ENCODE assay signal across 24 cellular contexts in the genomic region with DNA sequence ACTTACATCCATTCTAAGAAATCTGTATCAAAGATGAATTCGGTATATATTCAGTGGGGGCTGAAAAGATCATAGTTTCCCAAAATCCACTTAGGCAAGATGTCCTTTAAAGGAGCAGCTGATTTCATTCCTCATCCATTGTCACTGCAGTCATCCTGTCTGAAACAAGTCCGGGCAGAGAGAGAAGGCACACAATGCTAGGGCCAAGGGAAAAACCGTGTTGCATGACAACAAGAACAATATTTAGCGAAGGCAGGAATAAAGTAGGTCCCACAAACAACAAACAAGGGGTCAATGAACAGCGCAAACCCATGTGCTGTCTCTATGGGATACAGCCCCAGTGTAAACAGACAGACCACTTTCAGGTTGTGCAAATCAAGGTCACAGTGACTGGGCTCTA. TPM values are rescaled to one million over a fixed set of nuclear protein-coding genes. Genes with fewer than 3 reads are reported as not detected.
"Had no signal": no experiment of that assay in that cellular context is flagged by ENCODE, and none has a peak within 500 bp of the region (broad histone marks: within the 10 kb centered on the region; RNA-seq: fewer than 3 reads in every experiment).

No MANE protein-coding gene starts in this region.

- H3K9me3 ChIP-seq: esophagus muscularis mucosa, gastrocnemius medialis, testis, uterus had no signal

- FAIRE-seq: small intestine had no signal

- H3K27ac ChIP-seq: esophagus muscularis mucosa, gastrocnemius medialis, testis, uterus, VCaP had no signal

- DNase-seq: activated CD4-positive, alpha-beta T cell treated with anti-CD3 and anti-CD28 coated beads, Interleukin-2, amount 10 ng/mL, durations not matched to agents 7 days and 5 days; activated CD4-positive, CD25-positive, alpha-beta regulatory T cell treated with anti-CD3 and anti-CD28 coated beads, Interleukin-2, amount 50 U/mL, for 72 hours; activated CD8-positive, alpha-beta memory T cell treated with anti-CD3 and anti-CD28 coated beads, Interleukin-2, amount 10 ng/mL, durations not matched to agents 7 days and 5 days; activated CD8-positive, alpha-beta T cell treated with anti-CD3 and anti-CD28 coated beads for 36 hours; activated effector memory CD4-positive, alpha-beta T cell treated with anti-CD3 and anti-CD28 coated beads, Interleukin-2, amount 50 U/mL, for 16 hours; activated naive CD4-positive, alpha-beta T cell treated with anti-CD3 and anti-CD28 coated beads, Interleukin-2, amount 10 ng/mL, durations not matched to agents 7 days and 5 days; activated T-cell treated with anti-CD3 and anti-CD28 coated beads for 4 hours; amygdala; effector memory CD4-positive, alpha-beta T cell; gastrocnemius medialis; hippocampal formation; left ventricle myocardium superior; small intestine; stimulated activated CD4-positive, alpha-beta T cell treated with anti-CD3 and anti-CD28 coated beads, Interleukin-15, amount 100 ng/mL, for 24 hours; stimulated activated naive CD4-positive, alpha-beta T cell; testis; trophoblast cell; uterus had no signal

- H3K27me3 ChIP-seq: esophagus muscularis mucosa, testis, uterus had no signal

- H3K9me3 Mint-ChIP-seq: activated CD4-positive, alpha-beta T cell treated with anti-CD3 and anti-CD28 coated beads, Interleukin-2, amount 10 ng/mL, durations not matched to agents 7 days and 5 days; activated CD8-positive, alpha-beta T cell treated with anti-CD3 and anti-CD28 coated beads for 36 hours; activated naive CD4-positive, alpha-beta T cell treated with anti-CD3 and anti-CD28 coated beads, Interleukin-2, amount 10 ng/mL, durations not matched to agents 7 days and 5 days; memory B cell; neural crest cell had no signal

- H3K4me3 ChIP-seq: esophagus muscularis mucosa, gastrocnemius medialis, testis, uterus had no signal

- H3K4me3 Mint-ChIP-seq: activated CD4-positive, alpha-beta T cell treated with anti-CD3 and anti-CD28 coated beads, Interleukin-2, amount 10 ng/mL, durations not matched to agents 7 days and 5 days; activated CD8-positive, alpha-beta memory T cell treated with anti-CD3 and anti-CD28 coated beads, Interleukin-2, amount 10 ng/mL, durations not matched to agents 7 days and 5 days; activated CD8-positive, alpha-beta T cell treated with anti-CD3 and anti-CD28 coated beads for 36 hours; activated naive CD4-positive, alpha-beta T cell treated with anti-CD3 and anti-CD28 coated beads, Interleukin-2, amount 10 ng/mL, durations not matched to agents 7 days and 5 days; memory B cell; neural crest cell had no signal

- H3K4me1 ChIP-seq: gastrocnemius medialis, testis, uterus had no signal

- ATAC-seq: activated CD8-positive, alpha-beta memory T cell treated with anti-CD3 and anti-CD28 coated beads, Interleukin-2, amount 10 ng/mL, durations not matched to agents 7 days and 5 days; activated CD8-positive, alpha-beta T cell treated with anti-CD3 and anti-CD28 coated beads for 36 hours; gastrocnemius medialis; left ventricle myocardium superior; sciatic nerve had no signal

- H3K36me3 Mint-ChIP-seq: activated CD8-positive, alpha-beta memory T cell treated with anti-CD3 and anti-CD28 coated beads, Interleukin-2, amount 10 ng/mL, durations not matched to agents 7 days and 5 days; activated naive CD4-positive, alpha-beta T cell treated with anti-CD3 and anti-CD28 coated beads, Interleukin-2, amount 10 ng/mL, durations not matched to agents 7 days and 5 days; memory B cell had no signal

- H3K36me3 ChIP-seq: esophagus muscularis mucosa, gastrocnemius medialis, uterus had no signal

- H3K4me1 Mint-ChIP-seq: activated CD4-positive, alpha-beta T cell treated with anti-CD3 and anti-CD28 coated beads, Interleukin-2, amount 10 ng/mL, durations not matched to agents 7 days and 5 days; activated CD8-positive, alpha-beta memory T cell treated with anti-CD3 and anti-CD28 coated beads, Interleukin-2, amount 10 ng/mL, durations not matched to agents 7 days and 5 days; activated naive CD4-positive, alpha-beta T cell treated with anti-CD3 and anti-CD28 coated beads, Interleukin-2, amount 10 ng/mL, durations not matched to agents 7 days and 5 days; memory B cell had no signal

- H3K27ac Mint-ChIP-seq: activated CD4-positive, alpha-beta T cell treated with anti-CD3 and anti-CD28 coated beads, Interleukin-2, amount 10 ng/mL, durations not matched to agents 7 days and 5 days; activated CD8-positive, alpha-beta memory T cell treated with anti-CD3 and anti-CD28 coated beads, Interleukin-2, amount 10 ng/mL, durations not matched to agents 7 days and 5 days; activated CD8-positive, alpha-beta T cell treated with anti-CD3 and anti-CD28 coated beads for 36 hours; activated naive CD4-positive, alpha-beta T cell treated with anti-CD3 and anti-CD28 coated beads, Interleukin-2, amount 10 ng/mL, durations not matched to agents 7 days and 5 days; memory B cell had no signal

RNA-seq across cellular contexts. Expression of a gene that starts 9.1 kb away (rescaled TPM):
- total RNA-seq: activated CD4-positive, alpha-beta T cell treated with anti-CD3 and anti-CD28 coated beads, Interleukin-2, amount 10 ng/mL, durations not matched to agents 7 days and 5 days; activated CD8-positive, alpha-beta memory T cell treated with anti-CD3 and anti-CD28 coated beads, Interleukin-2, amount 10 ng/mL, durations not matched to agents 7 days and 5 days; activated CD8-positive, alpha-beta T cell treated with anti-CD3 and anti-CD28 coated beads for 36 hours; T-helper 2 cell treated with Interferon-gamma antibody and Interleukin-4, amounts not matched to agents 100 ng/mL and 5 ng/mL, for 36 hours had no signal
